Comparison of ENCODE assay signal across 9 cellular contexts in the genomic region with DNA sequence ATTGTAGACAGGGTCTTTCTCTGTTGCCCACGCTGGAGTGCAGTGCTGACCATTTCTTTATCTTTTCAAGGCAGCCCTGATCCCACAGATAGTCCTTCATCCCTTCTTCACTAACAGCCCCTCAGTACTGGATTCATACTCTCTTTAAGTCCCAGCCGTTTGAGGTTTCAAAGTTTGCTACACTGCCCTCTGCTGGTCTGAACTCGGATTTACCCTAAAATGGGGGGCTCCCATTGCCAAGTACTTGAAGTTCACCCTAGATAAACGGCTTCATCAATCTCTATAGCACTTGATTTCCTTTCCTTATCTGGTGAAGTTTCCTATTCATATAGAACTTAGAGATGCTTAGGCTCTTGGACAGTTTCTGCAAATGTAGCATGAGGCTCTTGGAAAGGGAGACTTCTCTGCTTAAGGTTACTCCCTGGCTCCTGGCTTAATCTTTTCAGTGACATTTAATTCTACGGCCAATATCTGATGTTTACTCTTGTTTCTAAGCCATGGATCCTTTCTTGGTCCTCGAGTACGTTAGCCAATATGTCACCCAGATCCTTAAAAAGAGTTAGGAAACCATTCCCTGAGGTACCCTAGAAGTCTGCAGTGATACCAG. TPM values are rescaled to one million over a fixed set of nuclear protein-coding genes. Genes with fewer than 3 reads are reported as not detected.
DNase-seq lines count a peak whose midpoint lies in the region; ATAC-seq and TF ChIP-seq lines count a peak whose summit lies in the region.
"Had no signal": no experiment of that assay in that cellular context is flagged by ENCODE, and none has a peak within 500 bp of the region (broad histone marks: within the 10 kb centered on the region; RNA-seq: fewer than 3 reads in every experiment).

No MANE protein-coding gene starts in this region.

- H3K4me3 ChIP-seq in GM12864 (ENCODE audit: low read depth, low read length) (no peak overlapping the region), endodermal cell (ENCODE audit: low read length) (no peak overlapping the region), thyroid gland (replicated peaks in 1 of 3) (no peak overlapping the region)

- H3K36me3 Mint-ChIP-seq in activated CD4-positive, alpha-beta memory T cell treated with anti-CD3 and anti-CD28 coated beads for 36 hours = no peaks in the 10 kb centered on the region
- H3K36me3 Mint-ChIP-seq in endodermal cell (ENCODE audit: low read depth) (no peaks in the 10 kb centered on the region), nephron progenitor cell (ENCODE audit: low read depth) (no peaks in the 10 kb centered on the region)

- peak; percentile 83 for ATAC-seq in HG02981 (IDR thresholded peaks at IDR 0.05; ENCODE audit: unreplicated experiment)
- ATAC-seq in HG02588 (IDR thresholded peaks at IDR 0.05; ENCODE audit: unreplicated experiment) = no peak

- DNase-seq in GM12864 (ENCODE audit: low read depth) (no peak), NCI-H748 treated with DMSO at 0.1 percent for 48 hours (lab: John Stamatoyannopoulos, UW) (peak; percentile 73), endodermal cell (peak; percentile 91), nephron progenitor cell (peak; percentile 68), thyroid gland (peak; percentile 29 to 50)
- DNase-seq in activated CD4-positive, alpha-beta memory T cell treated with anti-CD3 and anti-CD28 coated beads for 36 hours = peak; percentile 75

- H3K27me3 ChIP-seq in endodermal cell (ENCODE audit: control insufficient read depth, insufficient read depth, low read length, poor library complexity, severe bottlenecking) = no peaks in the 10 kb centered on the region
- no peaks in the 10 kb centered on the region for H3K27me3 ChIP-seq in thyroid gland

- intact Hi-C loops in activated CD4-positive, alpha-beta memory T cell treated with anti-CD3 and anti-CD28 coated beads for 36 hours (cut with micrococcal nuclease) = loop anchor here (1.0 kb wide), 1 partner anchor 337 kb away; no protein-coding TSS in a partner anchor
- intact Hi-C loops in thyroid gland (cut with DNase I) = loop anchor here (5.0 kb wide), 1 partner anchor 337 kb away; no protein-coding TSS in a partner anchor

- no peak for TF ChIP-seq POLR2A in thyroid gland (IDR thresholded peaks at IDR 0.05)

- CTCF ChIA-PET in activated CD4-positive, alpha-beta memory T cell treated with anti-CD3 and anti-CD28 coated beads for 36 hours (lab: Charles Lee) = interaction anchor here (1.4 to 5.3 kb wide), 4 partner anchors 9 to 336 kb away, joined by 4 to 49 read pairs (median 16); a partner anchor contains a TSS

- H3K9me3 Mint-ChIP-seq in activated CD4-positive, alpha-beta memory T cell treated with anti-CD3 and anti-CD28 coated beads for 36 hours = peaks cover 2% of the 10 kb centered on the region
- H3K9me3 Mint-ChIP-seq in endodermal cell (peaks cover 5% of the 10 kb centered on the region), nephron progenitor cell (peaks cover 5% of the 10 kb centered on the region)

- TF ChIP-seq CTCF in GM12864 (IDR thresholded peaks at IDR 0.05; ENCODE audit: low read depth, low read length, missing control alignments) (peak; percentile 63), endodermal cell (conservative IDR thresholded peaks at IDR 0.05) (peak; percentile 85), nephron progenitor cell (IDR thresholded peaks at IDR 0.05) (peak; percentile 70), thyroid gland (IDR thresholded peaks at IDR 0.05) (peak; percentile 25 to 70 (median 52))

- H3K4me1 Mint-ChIP-seq in activated CD4-positive, alpha-beta memory T cell treated with anti-CD3 and anti-CD28 coated beads for 36 hours (ENCODE audit: low read depth) = no peaks in the 10 kb centered on the region
- H3K4me1 Mint-ChIP-seq in endodermal cell (peaks cover 14% of the 10 kb centered on the region), nephron progenitor cell (peaks cover 15% of the 10 kb centered on the region)

- no peak overlapping the region for H3K27ac ChIP-seq in endodermal cell (ENCODE audit: low read depth, low read length)
- no peak overlapping the region for H3K27ac ChIP-seq in thyroid gland
- H3K27ac ChIP-seq: epithelial cell of prostate had no signal

- H3K4me3 Mint-ChIP-seq in activated CD4-positive, alpha-beta memory T cell treated with anti-CD3 and anti-CD28 coated beads for 36 hours = no peak overlapping the region
- no peak overlapping the region for H3K4me3 Mint-ChIP-seq in endodermal cell
- no peak overlapping the region for H3K4me3 Mint-ChIP-seq in nephron progenitor cell

- no peak overlapping the region for H3K27ac Mint-ChIP-seq in activated CD4-positive, alpha-beta memory T cell treated with anti-CD3 and anti-CD28 coated beads for 36 hours
- H3K27ac Mint-ChIP-seq in endodermal cell = no peak overlapping the region
- no peak overlapping the region for H3K27ac Mint-ChIP-seq in nephron progenitor cell

- POLR2A ChIA-PET in activated CD4-positive, alpha-beta memory T cell treated with anti-CD3 and anti-CD28 coated beads for 36 hours (lab: Charles Lee) = no interaction called here

- WGBS in endodermal cell (ENCODE audit: insufficient coverage in 1 of 2, insufficient read length in 1 of 2), 2 experiments = 34 to 39% methylated on average over 7 of the region's 7 CpGs
- 19 to 26% methylated on average over 7 of the region's 7 CpGs for WGBS in thyroid gland, 2 donors

- H3K27me3 Mint-ChIP-seq in activated CD4-positive, alpha-beta memory T cell treated with anti-CD3 and anti-CD28 coated beads for 36 hours = no peaks in the 10 kb centered on the region
- H3K27me3 Mint-ChIP-seq in endodermal cell (ENCODE audit: insufficient read depth) = no peaks in the 10 kb centered on the region
- H3K27me3 Mint-ChIP-seq in nephron progenitor cell (ENCODE audit: low read depth, poor library complexity) = peaks cover 7% of the 10 kb centered on the region

- no peaks in the 10 kb centered on the region for H3K9me3 ChIP-seq in endodermal cell (ENCODE audit: control insufficient read depth, low read length)
- H3K9me3 ChIP-seq in thyroid gland = no peaks in the 10 kb centered on the region

- no peak overlapping the region for H3K9ac ChIP-seq in endodermal cell (ENCODE audit: extremely low read depth, low read length, poor library complexity, severe bottlenecking)

- peaks cover 9% of the 10 kb centered on the region for H3K4me1 ChIP-seq in endodermal cell (ENCODE audit: control insufficient read depth, insufficient read depth, low read length)
- H3K4me1 ChIP-seq in thyroid gland = peaks cover 11 to 16% of the 10 kb centered on the region in 2 donors

- H3K36me3 ChIP-seq in endodermal cell (ENCODE audit: control insufficient read depth, insufficient read depth, low read length) (no peaks in the 10 kb centered on the region), thyroid gland (no peaks in the 10 kb centered on the region)

RNA-seq across cellular contexts. Expression of a gene that starts 21.4 kb away (rescaled TPM):
- total RNA-seq in activated CD4-positive, alpha-beta memory T cell treated with anti-CD3 and anti-CD28 coated beads for 36 hours = 10 to 100 TPM; 42.7 to 45.7 TPM
- 10 to 100 TPM; 42.9 to 52.2 TPM for total RNA-seq in endodermal cell
- polyA plus RNA-seq in endodermal cell (2013, experiment 1 of 2) = 44.4 TPM
- polyA plus RNA-seq in endodermal cell (2013, experiment 2 of 2) = 42.4 TPM
- 10 to 100 TPM; 13.7 to 21.7 (median 16.6) TPM for total RNA-seq in thyroid gland
